In genomic region chr20:33443512-33444239, GRCh38 we compare ENCODE assay signal across 8 cellular contexts.
DNase-seq lines count a peak whose midpoint lies in the region; ATAC-seq, FAIRE-seq and TF ChIP-seq lines count a peak whose summit lies in the region.

SNTA1 (minus strand) TSS chr20:33443763; CDS start chr20:33443620, 143 bp downstream.

- DNase-seq in AG10803 (ENCODE audit: low read depth) = peak; percentile 76
- DNase-seq in HTR-8/SVneo (ENCODE audit: insufficient read length, low spot score) = peak; percentile 97
- DNase-seq in NT2/D1 (ENCODE audit: low read depth, low spot score) = peak; percentile 65
- DNase-seq in activated T-cell treated with anti-CD3 and anti-CD28 coated beads for 1 hour (ENCODE audit: low read depth) = peak; percentile 82
- peak; percentile 93 for DNase-seq in epidermal melanocyte (ENCODE audit: insufficient read length, low spot score)
- peak; percentile 80 for DNase-seq in midbrain (lab: John Stamatoyannopoulos, UW)
- DNase-seq in stimulated activated CD8-positive, alpha-beta memory T cell treated with anti-CD3 and anti-CD28 coated beads, Interleukin-15, amount 100 ng/mL, for 4 hours (ENCODE audit: low read depth in 2 of 2) = peak; percentile 70 to 78

- peaks cover 7% of the 10 kb centered on the region for H3K4me1 ChIP-seq in NT2/D1 (ENCODE audit: insufficient read depth, insufficient read length)

- H3K4me3 ChIP-seq in AG10803 (ENCODE audit: low read length) = peak within 1 kb of the TSS; percentile 78
- H3K4me3 ChIP-seq in NT2/D1 (ENCODE audit: insufficient read length, low read depth) = peak within 1 kb of the TSS; percentile 55

- no peak for TF ChIP-seq CTCF in AG10803 (conservative IDR thresholded peaks at IDR 0.05; ENCODE audit: low read length)

- no peaks in the 10 kb centered on the region for H3K36me3 ChIP-seq in NT2/D1 (ENCODE audit: insufficient read depth, insufficient read length, low read length)

- FAIRE-seq in HTR-8/SVneo (lab: Jason Lieb, UNC) = peak; percentile 23

- peaks cover 21% of the 10 kb centered on the region for H3K27me3 ChIP-seq in NT2/D1 (ENCODE audit: insufficient read depth, insufficient read length)

- ATAC-seq in GM19395 (IDR thresholded peaks at IDR 0.05; ENCODE audit: unreplicated experiment) = peak; percentile 69

- no peaks in the 10 kb centered on the region for H3K9me3 ChIP-seq in NT2/D1 (ENCODE audit: insufficient read depth, low read length)

- peak within 1 kb of the TSS; percentile 64 for H3K9ac ChIP-seq in NT2/D1 (ENCODE audit: insufficient read length, low read depth)

Comparison
In these comparisons a context has a peak if more than half of its experiments do, and no peak if none do; other contexts are left out.
1. Peak in every context shown above with its lines: DNase-seq, ATAC-seq and H3K4me3 ChIP-seq.